10 cellular contexts compared by ENCODE assay signal in genomic region chr7:76220185-76221057, GRCh38. TPM values are rescaled to one million over a fixed set of nuclear protein-coding genes. Genes with fewer than 3 reads are reported as not detected.
DNase-seq lines count a peak whose midpoint lies in the region; ATAC-seq and TF ChIP-seq lines count a peak whose summit lies in the region.
"Had no signal": no experiment of that assay in that cellular context is flagged by ENCODE, and none has a peak within 500 bp of the region (broad histone marks: within the 10 kb centered on the region; RNA-seq: fewer than 3 reads in every experiment).

No MANE protein-coding gene starts in this region.

- H3K4me3 ChIP-seq in neuronal stem cell (ENCODE audit: low read length in 2 of 2): peak overlapping the region in 1 of 2 donors; percentile 47
- no peak overlapping the region for H3K4me3 ChIP-seq in suprapubic skin

- peak overlapping the region; percentile 76 for H3K9ac ChIP-seq in neuronal stem cell (ENCODE audit: low read depth, low read length, poor library complexity)

- no peak for TF ChIP-seq POLR2A in suprapubic skin (IDR thresholded peaks at IDR 0.05)

- H3K4me3 Mint-ChIP-seq in endothelial cell (ENCODE audit: unreplicated experiment): no peak overlapping the region
- H3K4me3 Mint-ChIP-seq: dendritic cell treated with granulocyte-macrophage colony-stimulating factor and Interleukin-4, amounts not matched to agents 40 ng/mL and 50 ng/mL, for 4 days had no signal

- DNase-seq in EH (ENCODE audit: low read depth) (peak; percentile 67), NCI-H2171 treated with DMSO at 0.1 percent for 48 hours (lab: John Stamatoyannopoulos, UW) (peak; percentile 80), endothelial cell (ENCODE audit: low spot score) (peak; percentile 46), neuronal stem cell (ENCODE audit: low spot score) (peak; percentile 24), SKM-1 (lab: John Stamatoyannopoulos, UW; ENCODE audit: unreplicated experiment) (no peak), suprapubic skin (ENCODE audit: low spot score in 2 of 2) (no peak)
- no peak for DNase-seq in central memory CD4-positive, alpha-beta T cell

- WGBS in neuronal stem cell (ENCODE audit: extremely low coverage in 2 of 2, insufficient read length in 2 of 2, insufficient replicate concordance in 1 of 2), 2 donors: no CpG with 5 or more reads among the region's 16 CpGs
- 26% methylated on average over 15 of the region's 16 CpGs for WGBS in suprapubic skin

- peaks cover 0 to 7% (median 3%) of the 10 kb centered on the region in 3 experiments for H3K27me3 ChIP-seq in neuronal stem cell (ENCODE audit: control insufficient read depth in 3 of 3, insufficient read depth in 3 of 3, low read depth in 1 of 3, low read length in 3 of 3)
- peaks cover 68% of the 10 kb centered on the region for H3K27me3 ChIP-seq in suprapubic skin

- H3K14ac ChIP-seq in neuronal stem cell (ENCODE audit: low read length): peak overlapping the region; percentile 5

- H3K36me3 Mint-ChIP-seq in endothelial cell (ENCODE audit: low read depth, unreplicated experiment): no peaks in the 10 kb centered on the region

- no peaks in the 10 kb centered on the region for H3K9me3 Mint-ChIP-seq in endothelial cell (ENCODE audit: unreplicated experiment)
- H3K9me3 Mint-ChIP-seq: dendritic cell treated with granulocyte-macrophage colony-stimulating factor and Interleukin-4, amounts not matched to agents 40 ng/mL and 50 ng/mL, for 4 days had no signal

- H3K4me2 ChIP-seq in neuronal stem cell (ENCODE audit: insufficient read depth, low read length, poor library complexity, severe bottlenecking): no peak overlapping the region

- no peak for TF ChIP-seq EP300 in suprapubic skin (IDR thresholded peaks at IDR 0.05)

- peak overlapping the region; percentile 5 for H2AK5ac ChIP-seq in neuronal stem cell (ENCODE audit: low read depth, low read length)

- TF ChIP-seq CTCF in endothelial cell (IDR thresholded peaks at IDR 0.05; ENCODE audit: unreplicated experiment) (no peak), suprapubic skin (IDR thresholded peaks at IDR 0.05) (no peak)

- H3K27me3 Mint-ChIP-seq in endothelial cell (ENCODE audit: unreplicated experiment): peaks cover 3% of the 10 kb centered on the region

- no peak overlapping the region for H4K91ac ChIP-seq in neuronal stem cell (ENCODE audit: low read depth, low read length, poor library complexity)

- peak overlapping the region; percentile 56 for H2AFZ ChIP-seq in neuronal stem cell (ENCODE audit: low read length)

- H3K36me3 ChIP-seq in neuronal stem cell (replicated peaks in 1 of 2; ENCODE audit: control insufficient read depth in 2 of 2, insufficient read depth in 2 of 2, low read length in 2 of 2): no peaks in the 10 kb centered on the region
- H3K36me3 ChIP-seq in suprapubic skin: no peaks in the 10 kb centered on the region
- H3K36me3 ChIP-seq: neutrophil had no signal

- no peak overlapping the region for H2BK120ac ChIP-seq in neuronal stem cell (ENCODE audit: low read depth, low read length)

- no peak overlapping the region for H4K8ac ChIP-seq in neuronal stem cell (ENCODE audit: low read depth, low read length)

- H3K4me1 Mint-ChIP-seq in endothelial cell (ENCODE audit: unreplicated experiment): peaks cover 5% of the 10 kb centered on the region

- peak overlapping the region; percentile 13 for H2BK15ac ChIP-seq in neuronal stem cell (ENCODE audit: low read length)

- H2BK5ac ChIP-seq in neuronal stem cell (ENCODE audit: low read length): peak overlapping the region; percentile 49

- H3K23ac ChIP-seq in neuronal stem cell (ENCODE audit: low read depth, low read length, poor library complexity): peak overlapping the region; percentile 36

- peak overlapping the region; percentile 70 for H3K27ac Mint-ChIP-seq in endothelial cell (ENCODE audit: unreplicated experiment)
- H3K27ac Mint-ChIP-seq: dendritic cell treated with granulocyte-macrophage colony-stimulating factor and Interleukin-4, amounts not matched to agents 40 ng/mL and 50 ng/mL, for 4 days had no signal

- H3K27ac ChIP-seq in neuronal stem cell (replicated peaks; ENCODE audit: low read length) (no peak overlapping the region), suprapubic skin (no peak overlapping the region)
- H3K27ac ChIP-seq: neutrophil had no signal

- no peak for ATAC-seq in GM18511 (IDR thresholded peaks at IDR 0.05; ENCODE audit: unreplicated experiment)

- peak overlapping the region; percentile 76 for H3K18ac ChIP-seq in neuronal stem cell (ENCODE audit: low read length)

- H2BK12ac ChIP-seq in neuronal stem cell (ENCODE audit: low read length): peak overlapping the region; percentile 63

- H3K4ac ChIP-seq in neuronal stem cell (ENCODE audit: low read length): no peak overlapping the region

- no peaks in the 10 kb centered on the region for H3K79me1 ChIP-seq in neuronal stem cell (ENCODE audit: low read depth, low read length)

- H3K4me1 ChIP-seq in neuronal stem cell (ENCODE audit: control insufficient read depth in 2 of 2, insufficient read depth in 1 of 2, low read depth in 1 of 2, low read length in 2 of 2): peaks cover 18% of the 10 kb centered on the region in 2 donors
- H3K4me1 ChIP-seq in suprapubic skin: no peaks in the 10 kb centered on the region

- H3K9me3 ChIP-seq in neuronal stem cell (replicated peaks in 1 of 2; ENCODE audit: control insufficient read depth in 2 of 2, insufficient read depth in 1 of 2, low read depth in 1 of 2, low read length in 2 of 2) (no peaks in the 10 kb centered on the region), suprapubic skin (no peaks in the 10 kb centered on the region)
- H3K9me3 ChIP-seq: neutrophil had no signal

RNA-seq across cellular contexts. Expression of gene SRRM3, which starts 18.7 kb away (rescaled TPM):
- total RNA-seq in endothelial cell (ENCODE audit: unreplicated experiment) (27.1 TPM), suprapubic skin (1 to 10 TPM; 5.6 to 8.5 (median 7.7) TPM)
- polyA plus RNA-seq in neuronal stem cell (2013, experiment 1 of 2): 4.1 TPM
- polyA plus RNA-seq in neuronal stem cell (2013, experiment 2 of 2): 3.9 TPM

Comparison
In these comparisons a context has a peak if more than half of its experiments do, and no peak if none do; other contexts are left out.
1. DNase-seq: peak in EH (single experiment), NCI-H2171 treated with DMSO at 0.1 percent for 48 hours (single experiment), endothelial cell (single experiment) and neuronal stem cell (single experiment); none in SKM-1 (single experiment), suprapubic skin (0 of 2) and central memory CD4-positive, alpha-beta T cell (single experiment).